Comparison of ENCODE assay signal across 1 cellular context in genomic region chr15:41621200-41622193, GRCh38.
TF ChIP-seq lines count a peak whose summit lies in the region.

No MANE protein-coding gene starts in this region.

TF ChIP-seq in H1, 55 proteins besides CTCF, POLR2A, EP300 and RAD21:
- TF ChIP-seq CHD1 (IDR thresholded peaks at IDR 0.05; ENCODE audit: low read depth, low read length) (no peak), ZNF274 (IDR thresholded peaks at IDR 0.05; ENCODE audit: borderline replicate concordance, extremely low read depth, low read length) (no peak), ASH2L (IDR thresholded peaks at IDR 0.05; ENCODE audit: low read length) (peak; percentile 77), HDAC6 (IDR thresholded peaks at IDR 0.05; ENCODE audit: low read depth, low read length) (no peak), BACH1 (IDR thresholded peaks at IDR 0.05; ENCODE audit: low read length) (peak; percentile 64; the same call in 1 of the 2 replicates), POLR2AphosphoS5 (IDR thresholded peaks at IDR 0.05; ENCODE audit: low read depth, low read length) (peak; percentile 29; the same call in 1 of the 2 replicates), NRF1 (IDR thresholded peaks at IDR 0.05; ENCODE audit: low read depth, low read length) (no peak), E2F6 (IDR thresholded peaks at IDR 0.05) (peak; percentile 99), TCF12 (IDR thresholded peaks at IDR 0.05; ENCODE audit: low read depth, low read length) (0 out of 2 replicates have a peak, but pooled peaks have one; percentile 34), MAX (IDR thresholded peaks at IDR 0.05) (peak; percentile 100), CHD2 (IDR thresholded peaks at IDR 0.05; ENCODE audit: low read length) (peak; percentile 66), SP2 (IDR thresholded peaks at IDR 0.05; ENCODE audit: low read length) (no peak), PHF8 (conservative IDR thresholded peaks at IDR 0.05; ENCODE audit: low read depth, low read length) (peak; percentile 30), TAF1 (IDR thresholded peaks at IDR 0.05; ENCODE audit: low read depth, low read length) (peak; percentile 49), SIRT6 (IDR thresholded peaks at IDR 0.05; ENCODE audit: low read length) (no peak), YY1 (IDR thresholded peaks at IDR 0.05; ENCODE audit: low read depth, low read length) (peak; percentile 92), RBBP5 (IDR thresholded peaks at IDR 0.05; ENCODE audit: borderline replicate concordance, low read depth, low read length) (0 out of 2 replicates have a peak, but pooled peaks have one; percentile 68), HDAC2 (IDR thresholded peaks at IDR 0.05; ENCODE audit: borderline replicate concordance in 1 of 2, low read depth in 2 of 2, low read length in 2 of 2) (peak; percentile 48 to 94; a peak in 1 of 4 replicates), MAFK (IDR thresholded peaks at IDR 0.05; ENCODE audit: low read depth, low read length) (no peak), POU5F1 (IDR thresholded peaks at IDR 0.05; ENCODE audit: low read depth, low read length) (no peak), GTF2F1 (IDR thresholded peaks at IDR 0.05; ENCODE audit: borderline replicate concordance, low read depth, low read length) (peak; percentile 85), RNF2 (IDR thresholded peaks at IDR 0.05; ENCODE audit: borderline replicate concordance, low read depth, low read length, missing control alignments, poor library complexity, severe bottlenecking) (peak; percentile 89), SP1 (IDR thresholded peaks at IDR 0.05; ENCODE audit: low read depth, low read length) (0 out of 2 replicates have a peak, but pooled peaks have one; percentile 42), SAP30 (IDR thresholded peaks at IDR 0.05; ENCODE audit: insufficient read depth, insufficient replicate concordance, low read length) (no peak), TAF7 (optimal IDR thresholded peaks at IDR 0.05; ENCODE audit: borderline replicate concordance, low read depth, low read length) (peak; percentile 41), SIX5 (IDR thresholded peaks at IDR 0.05; ENCODE audit: low read depth, low read length) (no peak), CEBPB (IDR thresholded peaks at IDR 0.05; ENCODE audit: low read depth, low read length) (no peak), KDM4A (IDR thresholded peaks at IDR 0.05; ENCODE audit: low read depth, low read length, severe bottlenecking) (peak; percentile 100), CREB1 (IDR thresholded peaks at IDR 0.05) (peak; percentile 68), NANOG (IDR thresholded peaks at IDR 0.05; ENCODE audit: insufficient read depth, low read depth, low read length, poor library complexity, severe bottlenecking) (peak; percentile 13), JUN (IDR thresholded peaks at IDR 0.05; ENCODE audit: low read depth, low read length) (no peak), TEAD4 (IDR thresholded peaks at IDR 0.05; ENCODE audit: low read depth, low read length) (peak; percentile 52; the same call in 1 of the 2 replicates), CBX8 (IDR thresholded peaks at IDR 0.05; ENCODE audit: borderline replicate concordance, low read depth, low read length) (no peak), CBX5 (IDR thresholded peaks at IDR 0.05; ENCODE audit: low read depth, low read length) (no peak), KDM5A (IDR thresholded peaks at IDR 0.05; ENCODE audit: low read length) (no peak), RXRA (IDR thresholded peaks at IDR 0.05; ENCODE audit: insufficient read depth, low read depth, low read length) (no peak), SP4 (IDR thresholded peaks at IDR 0.05; ENCODE audit: low read length) (0 out of 2 replicates have a peak, but pooled peaks have one; percentile 52), EZH2 (IDR thresholded peaks at IDR 0.05; ENCODE audit: low read depth, low read length, severe bottlenecking) (no peak), TBP (IDR thresholded peaks at IDR 0.05; ENCODE audit: low read depth, low read length) (peak; percentile 49), KDM1A (IDR thresholded peaks at IDR 0.05; ENCODE audit: borderline replicate concordance, low read length) (peak; percentile 82), FOSL1 (IDR thresholded peaks at IDR 0.05; ENCODE audit: insufficient read depth, low read depth, low read length) (no peak), RFX5 (IDR thresholded peaks at IDR 0.05; ENCODE audit: borderline replicate concordance, low read depth, low read length) (no peak)
- TF ChIP-seq, protein P1, sequence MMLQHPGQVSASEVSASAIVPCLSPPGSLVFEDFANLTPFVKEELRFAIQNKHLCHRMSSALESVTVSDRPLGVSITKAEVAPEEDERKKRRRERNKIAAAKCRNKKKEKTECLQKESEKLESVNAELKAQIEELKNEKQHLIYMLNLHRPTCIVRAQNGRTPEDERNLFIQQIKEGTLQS (IDR thresholded peaks at IDR 0.05; ENCODE audit: insufficient read depth, low read depth, low read length), result peak; percentile 89
- TF ChIP-seq, protein P2, sequence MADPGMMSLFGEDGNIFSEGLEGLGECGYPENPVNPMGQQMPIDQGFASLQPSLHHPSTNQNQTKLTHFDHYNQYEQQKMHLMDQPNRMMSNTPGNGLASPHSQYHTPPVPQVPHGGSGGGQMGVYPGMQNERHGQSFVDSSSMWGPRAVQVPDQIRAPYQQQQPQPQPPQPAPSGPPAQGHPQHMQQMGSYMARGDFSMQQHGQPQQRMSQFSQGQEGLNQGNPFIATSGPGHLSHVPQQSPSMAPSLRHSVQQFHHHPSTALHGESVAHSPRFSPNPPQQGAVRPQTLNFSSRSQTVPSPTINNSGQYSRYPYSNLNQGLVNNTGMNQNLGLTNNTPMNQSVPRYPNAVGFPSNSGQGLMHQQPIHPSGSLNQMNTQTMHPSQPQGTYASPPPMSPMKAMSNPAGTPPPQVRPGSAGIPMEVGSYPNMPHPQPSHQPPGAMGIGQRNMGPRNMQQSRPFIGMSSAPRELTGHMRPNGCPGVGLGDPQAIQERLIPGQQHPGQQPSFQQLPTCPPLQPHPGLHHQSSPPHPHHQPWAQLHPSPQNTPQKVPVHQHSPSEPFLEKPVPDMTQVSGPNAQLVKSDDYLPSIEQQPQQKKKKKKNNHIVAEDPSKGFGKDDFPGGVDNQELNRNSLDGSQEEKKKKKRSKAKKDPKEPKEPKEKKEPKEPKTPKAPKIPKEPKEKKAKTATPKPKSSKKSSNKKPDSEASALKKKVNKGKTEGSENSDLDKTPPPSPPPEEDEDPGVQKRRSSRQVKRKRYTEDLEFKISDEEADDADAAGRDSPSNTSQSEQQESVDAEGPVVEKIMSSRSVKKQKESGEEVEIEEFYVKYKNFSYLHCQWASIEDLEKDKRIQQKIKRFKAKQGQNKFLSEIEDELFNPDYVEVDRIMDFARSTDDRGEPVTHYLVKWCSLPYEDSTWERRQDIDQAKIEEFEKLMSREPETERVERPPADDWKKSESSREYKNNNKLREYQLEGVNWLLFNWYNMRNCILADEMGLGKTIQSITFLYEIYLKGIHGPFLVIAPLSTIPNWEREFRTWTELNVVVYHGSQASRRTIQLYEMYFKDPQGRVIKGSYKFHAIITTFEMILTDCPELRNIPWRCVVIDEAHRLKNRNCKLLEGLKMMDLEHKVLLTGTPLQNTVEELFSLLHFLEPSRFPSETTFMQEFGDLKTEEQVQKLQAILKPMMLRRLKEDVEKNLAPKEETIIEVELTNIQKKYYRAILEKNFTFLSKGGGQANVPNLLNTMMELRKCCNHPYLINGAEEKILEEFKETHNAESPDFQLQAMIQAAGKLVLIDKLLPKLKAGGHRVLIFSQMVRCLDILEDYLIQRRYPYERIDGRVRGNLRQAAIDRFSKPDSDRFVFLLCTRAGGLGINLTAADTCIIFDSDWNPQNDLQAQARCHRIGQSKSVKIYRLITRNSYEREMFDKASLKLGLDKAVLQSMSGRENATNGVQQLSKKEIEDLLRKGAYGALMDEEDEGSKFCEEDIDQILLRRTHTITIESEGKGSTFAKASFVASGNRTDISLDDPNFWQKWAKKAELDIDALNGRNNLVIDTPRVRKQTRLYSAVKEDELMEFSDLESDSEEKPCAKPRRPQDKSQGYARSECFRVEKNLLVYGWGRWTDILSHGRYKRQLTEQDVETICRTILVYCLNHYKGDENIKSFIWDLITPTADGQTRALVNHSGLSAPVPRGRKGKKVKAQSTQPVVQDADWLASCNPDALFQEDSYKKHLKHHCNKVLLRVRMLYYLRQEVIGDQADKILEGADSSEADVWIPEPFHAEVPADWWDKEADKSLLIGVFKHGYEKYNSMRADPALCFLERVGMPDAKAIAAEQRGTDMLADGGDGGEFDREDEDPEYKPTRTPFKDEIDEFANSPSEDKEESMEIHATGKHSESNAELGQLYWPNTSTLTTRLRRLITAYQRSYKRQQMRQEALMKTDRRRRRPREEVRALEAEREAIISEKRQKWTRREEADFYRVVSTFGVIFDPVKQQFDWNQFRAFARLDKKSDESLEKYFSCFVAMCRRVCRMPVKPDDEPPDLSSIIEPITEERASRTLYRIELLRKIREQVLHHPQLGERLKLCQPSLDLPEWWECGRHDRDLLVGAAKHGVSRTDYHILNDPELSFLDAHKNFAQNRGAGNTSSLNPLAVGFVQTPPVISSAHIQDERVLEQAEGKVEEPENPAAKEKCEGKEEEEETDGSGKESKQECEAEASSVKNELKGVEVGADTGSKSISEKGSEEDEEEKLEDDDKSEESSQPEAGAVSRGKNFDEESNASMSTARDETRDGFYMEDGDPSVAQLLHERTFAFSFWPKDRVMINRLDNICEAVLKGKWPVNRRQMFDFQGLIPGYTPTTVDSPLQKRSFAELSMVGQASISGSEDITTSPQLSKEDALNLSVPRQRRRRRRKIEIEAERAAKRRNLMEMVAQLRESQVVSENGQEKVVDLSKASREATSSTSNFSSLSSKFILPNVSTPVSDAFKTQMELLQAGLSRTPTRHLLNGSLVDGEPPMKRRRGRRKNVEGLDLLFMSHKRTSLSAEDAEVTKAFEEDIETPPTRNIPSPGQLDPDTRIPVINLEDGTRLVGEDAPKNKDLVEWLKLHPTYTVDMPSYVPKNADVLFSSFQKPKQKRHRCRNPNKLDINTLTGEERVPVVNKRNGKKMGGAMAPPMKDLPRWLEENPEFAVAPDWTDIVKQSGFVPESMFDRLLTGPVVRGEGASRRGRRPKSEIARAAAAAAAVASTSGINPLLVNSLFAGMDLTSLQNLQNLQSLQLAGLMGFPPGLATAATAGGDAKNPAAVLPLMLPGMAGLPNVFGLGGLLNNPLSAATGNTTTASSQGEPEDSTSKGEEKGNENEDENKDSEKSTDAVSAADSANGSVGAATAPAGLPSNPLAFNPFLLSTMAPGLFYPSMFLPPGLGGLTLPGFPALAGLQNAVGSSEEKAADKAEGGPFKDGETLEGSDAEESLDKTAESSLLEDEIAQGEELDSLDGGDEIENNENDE (IDR thresholded peaks at IDR 0.05; ENCODE audit: insufficient replicate concordance, low read length), result no peak
- TF ChIP-seq, protein P3, sequence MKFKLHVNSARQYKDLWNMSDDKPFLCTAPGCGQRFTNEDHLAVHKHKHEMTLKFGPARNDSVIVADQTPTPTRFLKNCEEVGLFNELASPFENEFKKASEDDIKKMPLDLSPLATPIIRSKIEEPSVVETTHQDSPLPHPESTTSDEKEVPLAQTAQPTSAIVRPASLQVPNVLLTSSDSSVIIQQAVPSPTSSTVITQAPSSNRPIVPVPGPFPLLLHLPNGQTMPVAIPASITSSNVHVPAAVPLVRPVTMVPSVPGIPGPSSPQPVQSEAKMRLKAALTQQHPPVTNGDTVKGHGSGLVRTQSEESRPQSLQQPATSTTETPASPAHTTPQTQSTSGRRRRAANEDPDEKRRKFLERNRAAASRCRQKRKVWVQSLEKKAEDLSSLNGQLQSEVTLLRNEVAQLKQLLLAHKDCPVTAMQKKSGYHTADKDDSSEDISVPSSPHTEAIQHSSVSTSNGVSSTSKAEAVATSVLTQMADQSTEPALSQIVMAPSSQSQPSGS (IDR thresholded peaks at IDR 0.05; ENCODE audit: low read length), result no peak
- TF ChIP-seq, protein P4, sequence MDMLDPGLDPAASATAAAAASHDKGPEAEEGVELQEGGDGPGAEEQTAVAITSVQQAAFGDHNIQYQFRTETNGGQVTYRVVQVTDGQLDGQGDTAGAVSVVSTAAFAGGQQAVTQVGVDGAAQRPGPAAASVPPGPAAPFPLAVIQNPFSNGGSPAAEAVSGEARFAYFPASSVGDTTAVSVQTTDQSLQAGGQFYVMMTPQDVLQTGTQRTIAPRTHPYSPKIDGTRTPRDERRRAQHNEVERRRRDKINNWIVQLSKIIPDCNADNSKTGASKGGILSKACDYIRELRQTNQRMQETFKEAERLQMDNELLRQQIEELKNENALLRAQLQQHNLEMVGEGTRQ (IDR thresholded peaks at IDR 0.05; ENCODE audit: low read length), result peak; percentile 93
